28 cellular contexts compared by ENCODE assay signal in the genomic region with DNA sequence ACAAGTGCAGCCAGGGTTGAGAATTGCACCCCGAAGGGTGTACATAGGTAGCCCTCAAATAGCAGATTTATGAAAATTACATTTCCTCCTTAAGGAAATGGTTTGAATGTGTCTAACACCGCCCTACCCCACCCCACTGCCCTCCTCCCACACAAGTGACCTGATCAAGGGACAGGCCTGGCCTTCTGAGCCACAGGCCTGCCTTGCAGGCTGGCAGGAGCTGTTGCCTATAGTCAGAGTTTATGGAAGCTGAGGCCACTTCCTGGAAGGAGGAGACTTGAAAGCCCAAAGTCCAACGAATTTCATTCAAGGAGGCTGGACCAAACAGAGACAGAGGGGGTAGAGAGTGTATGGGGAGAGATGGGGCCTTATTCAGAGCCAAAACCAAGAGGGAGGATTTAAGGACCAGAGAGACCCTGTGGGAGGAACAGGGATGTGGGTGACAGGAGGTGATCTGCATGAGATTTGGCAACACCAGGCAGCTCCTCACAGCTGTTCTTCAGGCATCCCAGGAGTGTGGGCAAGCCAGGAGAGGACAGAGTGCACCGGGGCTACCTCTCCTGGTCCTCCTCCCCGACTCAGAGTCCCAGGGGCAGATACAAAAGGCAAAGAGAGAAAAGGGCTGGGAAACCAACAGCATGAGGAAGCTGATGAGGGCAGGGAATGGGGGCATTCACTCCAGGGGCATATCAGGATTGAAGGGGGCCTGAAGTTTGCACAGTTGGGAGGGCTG.
A peak's percentile ranks its signal among the peaks of the same experiment; 100 is the strongest.
DNase-seq lines count a peak whose midpoint lies in the region; TF ChIP-seq lines count a peak whose summit lies in the region.
"Had no signal": no experiment of that assay in that cellular context is flagged by ENCODE, and none has a peak within 500 bp of the region (broad histone marks: within the 10 kb centered on the region; RNA-seq: fewer than 3 reads in every experiment).

No MANE protein-coding gene starts in this region.

- no peaks in the 10 kb centered on the region for H3K79me2 ChIP-seq in Karpas-422 (ENCODE audit: low read length)

- in situ Hi-C loops in GM13977 (cut with MboI; ENCODE audit: low pct_unique_long_range_greater_than_20kb, low sequenced_read_pairs, unreplicated experiment), result no loop called here

- POLR2A ChIA-PET in AG04450 (lab: Yijun Ruan, JAX), result no interaction called here

- H3K27me3 ChIP-seq in AG04450 (ENCODE audit: control insufficient read depth, insufficient read depth, low read length) (peaks cover 26% of the 10 kb centered on the region), Karpas-422 (ENCODE audit: low read length) (no peaks in the 10 kb centered on the region), mucosa of stomach (ENCODE audit: control insufficient read depth, insufficient read depth, low read length) (no peaks in the 10 kb centered on the region), tibial artery (peaks cover 0 to 16% of the 10 kb centered on the region in 2 donors), prostate gland (replicated peaks; ENCODE audit: insufficient read depth) (no peaks in the 10 kb centered on the region)
- H3K27me3 ChIP-seq: cardiac muscle cell, left lung, upper lobe of right lung had no signal

- peaks cover 17% of the 10 kb centered on the region for H3K27me3 Mint-ChIP-seq in glutamatergic neuron (ENCODE audit: unreplicated experiment)

- H3K9ac ChIP-seq in Karpas-422 (ENCODE audit: low read length) (peak overlapping the region; percentile 42), mucosa of stomach (ENCODE audit: low read length) (peak overlapping the region; percentile 12)

- H3K4me1 Mint-ChIP-seq in glutamatergic neuron (ENCODE audit: low read depth, unreplicated experiment), result peaks cover 2% of the 10 kb centered on the region

- peak overlapping the region; percentile 41; the same call in 1 of the 2 replicates for H2AFZ ChIP-seq in Karpas-422 (ENCODE audit: low read length)
- H2AFZ ChIP-seq: GM23338 had no signal

- H3K9me3 Mint-ChIP-seq in glutamatergic neuron (ENCODE audit: unreplicated experiment), result peaks cover 2% of the 10 kb centered on the region
- H3K9me3 Mint-ChIP-seq: activated naive CD4-positive, alpha-beta T cell treated with anti-CD3 and anti-CD28 coated beads, Interleukin-2, amount 10 ng/mL, durations not matched to agents 7 days and 5 days; activated T-cell treated with anti-CD3 and anti-CD28 coated beads, Interleukin-2, amount 50 U/mL, for 4 hours; GM23338 had no signal

- WGBS in prostate gland, result 81% methylated on average over 5 of the region's 5 CpGs

- CTCF ChIA-PET in AG04450 (lab: Charles Lee), result no interaction called here

- TF ChIP-seq POLR2A in prostate gland (IDR thresholded peaks at IDR 0.05), result no peak

- H3K4me2 ChIP-seq in Karpas-422 (ENCODE audit: low read depth, low read length, poor library complexity, severe bottlenecking), result peak overlapping the region; percentile 52
- H3K4me2 ChIP-seq: GM23338 had no signal

- H3K27ac Mint-ChIP-seq in glutamatergic neuron (ENCODE audit: unreplicated experiment), result peak overlapping the region; percentile 34
- H3K27ac Mint-ChIP-seq: activated naive CD4-positive, alpha-beta T cell treated with anti-CD3 and anti-CD28 coated beads, Interleukin-2, amount 10 ng/mL, durations not matched to agents 7 days and 5 days; GM23338 had no signal

- DNase-seq in AG04450 (ENCODE audit: low read depth, low spot score) (no peak), Karpas-422 (peak; percentile 67), glutamatergic neuron (no peak), tibial artery (no peak), HK-2 (ENCODE audit: unreplicated experiment) (no peak), prostate gland (ENCODE audit: low spot score) (no peak), GM13977 (ENCODE audit: low spot score) (no peak)
- DNase-seq: 8988T; activated naive CD4-positive, alpha-beta T cell treated with anti-CD3 and anti-CD28 coated beads, Interleukin-2, amount 10 ng/mL, durations not matched to agents 7 days and 5 days; activated T-cell treated with anti-CD3 and anti-CD28 coated beads, Interleukin-2, amount 50 U/mL, for 4 hours; AML-193; anterior cingulate cortex; dermis blood vessel endothelial cell; DMS79; head of caudate nucleus; KBM-7; left lung; MV-4-11; NCI-H1694; NCI-H526; occipital lobe; stimulated activated CD8-positive, alpha-beta memory T cell treated with anti-CD3 and anti-CD28 coated beads, Interleukin-4, amount 100 ng/mL, for 48 hours; T-helper 9 cell; upper lobe of right lung had no signal

- H4K20me1 ChIP-seq in Karpas-422 (ENCODE audit: insufficient read depth, low read depth, low read length), result no peaks in the 10 kb centered on the region

- no peaks in the 10 kb centered on the region for H3K9me3 ChIP-seq in AG04450 (ENCODE audit: control insufficient read depth, insufficient read depth, low read length)
- H3K9me3 ChIP-seq in Karpas-422 (ENCODE audit: low read length), result no peaks in the 10 kb centered on the region
- no peaks in the 10 kb centered on the region for H3K9me3 ChIP-seq in mucosa of stomach (ENCODE audit: control insufficient read depth, low read length)
- H3K9me3 ChIP-seq in tibial artery, result no peaks in the 10 kb centered on the region
- no peaks in the 10 kb centered on the region for H3K9me3 ChIP-seq in prostate gland
- H3K9me3 ChIP-seq: left lung, upper lobe of right lung had no signal

- TF ChIP-seq CTCF in AG04450 (IDR thresholded peaks at IDR 0.05; ENCODE audit: low read depth, low read length) (no peak), glutamatergic neuron (IDR thresholded peaks at IDR 0.05; ENCODE audit: partially characterized antibody, unreplicated experiment) (no peak), tibial artery (IDR thresholded peaks at IDR 0.05) (no peak), prostate gland (IDR thresholded peaks at IDR 0.05) (no peak), GM13977 (IDR thresholded peaks at IDR 0.05; ENCODE audit: extremely low read depth, insufficient read depth, missing control alignments) (no peak)

- H3K4me3 Mint-ChIP-seq in glutamatergic neuron (ENCODE audit: unreplicated experiment), result no peak overlapping the region
- H3K4me3 Mint-ChIP-seq: activated naive CD4-positive, alpha-beta T cell treated with anti-CD3 and anti-CD28 coated beads, Interleukin-2, amount 10 ng/mL, durations not matched to agents 7 days and 5 days; activated T-cell treated with anti-CD3 and anti-CD28 coated beads, Interleukin-2, amount 50 U/mL, for 4 hours; GM23338 had no signal

- no peak overlapping the region for H3K4me3 ChIP-seq in AG04450 (ENCODE audit: low read depth, low read length)
- peak overlapping the region; percentile 21; the same call in 1 of the 2 replicates for H3K4me3 ChIP-seq in Karpas-422 (ENCODE audit: low read length)
- no peak overlapping the region for H3K4me3 ChIP-seq in mucosa of stomach (ENCODE audit: low read length)
- H3K4me3 ChIP-seq in tibial artery, result no peak overlapping the region
- H3K4me3 ChIP-seq in prostate gland, result no peak overlapping the region
- H3K4me3 ChIP-seq: cardiac muscle cell, GM23338, left lung, upper lobe of right lung had no signal

- no peaks in the 10 kb centered on the region for H3K9me2 ChIP-seq in Karpas-422 (replicated peaks; ENCODE audit: insufficient read depth, low read length)

- H3K27ac ChIP-seq in AG04450 (ENCODE audit: low read depth, low read length) (peak overlapping the region; percentile 21), Karpas-422 (ENCODE audit: low read length) (no peak overlapping the region), tibial artery (no peak overlapping the region), prostate gland (no peak overlapping the region)
- H3K27ac ChIP-seq: cardiac muscle cell, HL-60, left lung, upper lobe of right lung had no signal

- H3K36me3 ChIP-seq in Karpas-422 (ENCODE audit: insufficient read depth, low read length) (no peaks in the 10 kb centered on the region), mucosa of stomach (ENCODE audit: control insufficient read depth, insufficient read depth, low read length) (no peaks in the 10 kb centered on the region), tibial artery (no peaks in the 10 kb centered on the region), prostate gland (no peaks in the 10 kb centered on the region)
- H3K36me3 ChIP-seq: cardiac muscle cell, left lung, upper lobe of right lung had no signal

- peaks cover 8% of the 10 kb centered on the region for H3K36me3 Mint-ChIP-seq in glutamatergic neuron (ENCODE audit: unreplicated experiment)
- H3K36me3 Mint-ChIP-seq: activated naive CD4-positive, alpha-beta T cell treated with anti-CD3 and anti-CD28 coated beads, Interleukin-2, amount 10 ng/mL, durations not matched to agents 7 days and 5 days had no signal

- intact Hi-C loops in tibial artery (cut with DNase I; ENCODE audit: low total_unique reads), result no loop called here
- intact Hi-C loops in prostate gland (cut with DNase I), result no loop called here

- H3K4me1 ChIP-seq in Karpas-422 (ENCODE audit: low read length) (peaks cover 41% of the 10 kb centered on the region), mucosa of stomach (ENCODE audit: control insufficient read depth, insufficient read depth, low read length) (peaks cover 37% of the 10 kb centered on the region), tibial artery (no peaks in the 10 kb centered on the region), prostate gland (replicated peaks) (no peaks in the 10 kb centered on the region)
- H3K4me1 ChIP-seq: left lung, upper lobe of right lung had no signal
